8 cellular contexts compared by ENCODE assay signal in genomic region chrX:45758738-45759397, GRCh38.
DNase-seq lines count a peak whose midpoint lies in the region; ATAC-seq and TF ChIP-seq lines count a peak whose summit lies in the region.

No MANE protein-coding gene starts in this region.

- H4K12ac ChIP-seq in trophoblast cell (ENCODE audit: low read depth, low read length), result no peak overlapping the region

- H3K79me1 ChIP-seq in trophoblast cell (ENCODE audit: low read length), result no peaks in the 10 kb centered on the region

- POLR2A ChIA-PET in CD4-positive, alpha-beta T cell (lab: Charles Lee), result interaction anchor here (0.5 to 3.6 kb wide), 6 partner anchors 8 to 1568 kb away, joined by 3 to 34 read pairs (median 3); no protein-coding TSS in a partner anchor

- no peak overlapping the region for H4K8ac ChIP-seq in trophoblast cell (ENCODE audit: low read depth, low read length)

- no peak for TF ChIP-seq EP300 in esophagus muscularis mucosa (IDR thresholded peaks at IDR 0.05)

- H3K4me3 Mint-ChIP-seq in CD4-positive, alpha-beta T cell, result peak overlapping the region; percentile 87
- peak overlapping the region; percentile 81 for H3K4me3 Mint-ChIP-seq in activated T-helper 2 cell treated with anti-CD3 and anti-CD28 coated beads, Interferon-gamma antibody, Interleukin-2, Interleukin-4, amounts not matched to agents 10 μg/mL and 5 μg/mL and 100 μg/mL, durations not matched to agents 14 hours and 24 hours and 36 hours (ENCODE audit: low read depth)

- H2BK5ac ChIP-seq in trophoblast cell (ENCODE audit: low read depth, low read length, poor library complexity), result peak overlapping the region; percentile 44

- H4K91ac ChIP-seq in trophoblast cell (ENCODE audit: low read depth, low read length), result no peak overlapping the region

- peak in 1 of 10 experiments; percentile 6 for DNase-seq in CD4-positive, alpha-beta T cell
- DNase-seq in activated T-helper 2 cell treated with anti-CD3 and anti-CD28 coated beads, Interferon-gamma antibody, Interleukin-2, Interleukin-4, amounts not matched to agents 10 μg/mL and 5 μg/mL and 100 μg/mL, durations not matched to agents 14 hours and 24 hours and 36 hours (ENCODE audit: low spot score), result peak; percentile 27
- DNase-seq in trophoblast cell, result no peak
- DNase-seq in amniotic stem cell (lab: John Stamatoyannopoulos, UW), result no peak
- no peak for DNase-seq in esophagus muscularis mucosa (ENCODE audit: extremely low spot score)
- DNase-seq in NCI-H1105 (lab: John Stamatoyannopoulos, UW), result no peak

- no peaks in the 10 kb centered on the region for H3K9me3 Mint-ChIP-seq in CD4-positive, alpha-beta T cell
- no peaks in the 10 kb centered on the region for H3K9me3 Mint-ChIP-seq in activated T-helper 2 cell treated with anti-CD3 and anti-CD28 coated beads, Interferon-gamma antibody, Interleukin-2, Interleukin-4, amounts not matched to agents 10 μg/mL and 5 μg/mL and 100 μg/mL, durations not matched to agents 14 hours and 24 hours and 36 hours

- no CpG with 5 or more reads among the region's 3 CpGs for WGBS in trophoblast cell (ENCODE audit: extremely low coverage, insufficient coverage, insufficient read length)
- WGBS in esophagus muscularis mucosa, result 64% methylated on average over 3 of the region's 3 CpGs

- peaks cover 75% of the 10 kb centered on the region for H3K4me1 Mint-ChIP-seq in CD4-positive, alpha-beta T cell (ENCODE audit: low read depth)
- H3K4me1 Mint-ChIP-seq in activated T-helper 2 cell treated with anti-CD3 and anti-CD28 coated beads, Interferon-gamma antibody, Interleukin-2, Interleukin-4, amounts not matched to agents 10 μg/mL and 5 μg/mL and 100 μg/mL, durations not matched to agents 14 hours and 24 hours and 36 hours (ENCODE audit: low read depth), result peaks cover 68% of the 10 kb centered on the region

- H3K36me3 ChIP-seq in trophoblast cell (ENCODE audit: control insufficient read depth in 1 of 2, insufficient read depth in 2 of 2, low read length in 2 of 2) (peaks cover 0 to 2% of the 10 kb centered on the region in 2 experiments), esophagus muscularis mucosa (no peaks in the 10 kb centered on the region)

- peak overlapping the region; percentile 88 for H3K27ac Mint-ChIP-seq in CD4-positive, alpha-beta T cell
- peak overlapping the region; percentile 98 for H3K27ac Mint-ChIP-seq in activated T-helper 2 cell treated with anti-CD3 and anti-CD28 coated beads, Interferon-gamma antibody, Interleukin-2, Interleukin-4, amounts not matched to agents 10 μg/mL and 5 μg/mL and 100 μg/mL, durations not matched to agents 14 hours and 24 hours and 36 hours

- H3K27ac ChIP-seq in CD4-positive, alpha-beta T cell (ENCODE audit: low read depth, low read length), result peak overlapping the region; percentile 16
- H3K27ac ChIP-seq in trophoblast cell (ENCODE audit: low read depth, low read length) (peak overlapping the region; percentile 58), esophagus muscularis mucosa (replicated peaks in 1 of 4) (peak overlapping the region in 1 of 4 donors; percentile 5)

- H2AFZ ChIP-seq in trophoblast cell (ENCODE audit: insufficient read depth, low read length, poor library complexity), result no peak overlapping the region

- CTCF ChIA-PET in CD4-positive, alpha-beta T cell (lab: Charles Lee), result no interaction called here

- no peaks in the 10 kb centered on the region for H3K9me3 ChIP-seq in CD4-positive, alpha-beta T cell (ENCODE audit: control insufficient read depth, low read length)
- H3K9me3 ChIP-seq in trophoblast cell (ENCODE audit: insufficient read depth, low read depth, low read length) (no peaks in the 10 kb centered on the region), esophagus muscularis mucosa (no peaks in the 10 kb centered on the region)

- intact Hi-C loops in CD4-positive, alpha-beta T cell (cut with DNase I, micrococcal nuclease), result loop anchor here (5.0 to 10.0 kb wide), 2 partner anchors 48 to 86 kb away; no protein-coding TSS in a partner anchor
- intact Hi-C loops in activated T-helper 2 cell treated with anti-CD3 and anti-CD28 coated beads, Interferon-gamma antibody, Interleukin-2, Interleukin-4, amounts not matched to agents 10 μg/mL and 5 μg/mL and 100 μg/mL, durations not matched to agents 14 hours and 24 hours and 36 hours (cut with micrococcal nuclease), result loop anchor here (1.0 to 10.0 kb wide), 5 partner anchors 12 to 566 kb away; no protein-coding TSS in a partner anchor
- intact Hi-C loops in esophagus muscularis mucosa (cut with DNase I), result no loop called here

- H3K4ac ChIP-seq in trophoblast cell (ENCODE audit: low read depth, low read length), result no peak overlapping the region

- no peak for TF ChIP-seq CTCF in CD4-positive, alpha-beta T cell (IDR thresholded peaks at IDR 0.05)
- TF ChIP-seq CTCF in esophagus muscularis mucosa (IDR thresholded peaks at IDR 0.05), result no peak

- TF ChIP-seq POLR2A in esophagus muscularis mucosa (IDR thresholded peaks at IDR 0.05; ENCODE audit: low read depth), result no peak

- peaks cover 10% of the 10 kb centered on the region for H3K36me3 Mint-ChIP-seq in CD4-positive, alpha-beta T cell (ENCODE audit: low read depth)
- peaks cover 78% of the 10 kb centered on the region for H3K36me3 Mint-ChIP-seq in activated T-helper 2 cell treated with anti-CD3 and anti-CD28 coated beads, Interferon-gamma antibody, Interleukin-2, Interleukin-4, amounts not matched to agents 10 μg/mL and 5 μg/mL and 100 μg/mL, durations not matched to agents 14 hours and 24 hours and 36 hours (ENCODE audit: low read depth)

- H2AK5ac ChIP-seq in trophoblast cell (ENCODE audit: low read length), result no peak overlapping the region

- no peak overlapping the region for H3K23ac ChIP-seq in trophoblast cell (ENCODE audit: low read length)

- H3K79me2 ChIP-seq in trophoblast cell (ENCODE audit: control insufficient read depth, insufficient read depth, low read length, poor library complexity), result no peaks in the 10 kb centered on the region

- H2BK12ac ChIP-seq in trophoblast cell (ENCODE audit: low read length), result no peak overlapping the region

- H3K4me1 ChIP-seq in trophoblast cell (ENCODE audit: control insufficient read depth in 1 of 2, insufficient read depth in 2 of 2, low read length in 2 of 2) (peaks cover 0 to 4% of the 10 kb centered on the region in 2 experiments), esophagus muscularis mucosa (no peaks in the 10 kb centered on the region)

- no peaks in the 10 kb centered on the region for H3K27me3 ChIP-seq in CD4-positive, alpha-beta T cell (ENCODE audit: control insufficient read depth, insufficient read depth, low read length)
- H3K27me3 ChIP-seq in trophoblast cell (ENCODE audit: insufficient read depth, low read length), result no peaks in the 10 kb centered on the region
- H3K27me3 ChIP-seq in esophagus muscularis mucosa, result no peaks in the 10 kb centered on the region

- peak; percentile 58 for ATAC-seq in CD4-positive, alpha-beta T cell (ENCODE audit: poor library complexity)
- ATAC-seq in GM19463 (IDR thresholded peaks at IDR 0.05; ENCODE audit: unreplicated experiment) (peak; percentile 61), HG03469 (IDR thresholded peaks at IDR 0.05; ENCODE audit: unreplicated experiment) (peak; percentile 67)

- no peak overlapping the region for H2BK120ac ChIP-seq in trophoblast cell (ENCODE audit: insufficient read depth, low read length, poor library complexity)

- no peak overlapping the region for H3K14ac ChIP-seq in trophoblast cell (ENCODE audit: low read length)

- no peak overlapping the region for H3K4me3 ChIP-seq in trophoblast cell (ENCODE audit: low read depth, low read length)
- H3K4me3 ChIP-seq in esophagus muscularis mucosa, result no peak overlapping the region

- H3K27me3 Mint-ChIP-seq in CD4-positive, alpha-beta T cell, result no peaks in the 10 kb centered on the region
- no peaks in the 10 kb centered on the region for H3K27me3 Mint-ChIP-seq in activated T-helper 2 cell treated with anti-CD3 and anti-CD28 coated beads, Interferon-gamma antibody, Interleukin-2, Interleukin-4, amounts not matched to agents 10 μg/mL and 5 μg/mL and 100 μg/mL, durations not matched to agents 14 hours and 24 hours and 36 hours (ENCODE audit: low read depth)

- H3K4me2 ChIP-seq in trophoblast cell (ENCODE audit: low read length), result no peak overlapping the region

- no peak overlapping the region for H3K9ac ChIP-seq in trophoblast cell (ENCODE audit: low read length)

- no peak overlapping the region for H3K18ac ChIP-seq in trophoblast cell (ENCODE audit: low read length)
